In genomic region chr7:66995045-66995776, GRCh38 we compare ENCODE assay signal across 8 cellular contexts. TPM values are rescaled to one million over a fixed set of nuclear protein-coding genes. Genes with fewer than 3 reads are reported as not detected.
DNase-seq lines count a peak whose midpoint lies in the region; ATAC-seq and TF ChIP-seq lines count a peak whose summit lies in the region.
"Not testable (repeated sequence)": the region's sequence is repeated elsewhere in the genome, so short reads cannot be mapped to it uniquely, and the experiment has no call there.

Gene SBDS (minus strand): TSS chr7:66995586. CDS start chr7:66995417, 169 bp downstream.

- peak within 1 kb of the TSS; percentile 59 to 96 (median 79) for H3K4me3 ChIP-seq in spleen

- TF ChIP-seq POLR2A in GM18951 (IDR thresholded peaks at IDR 0.05; ENCODE audit: extremely low read depth, insufficient read depth, insufficient read length) (peak; percentile 88), spleen (IDR thresholded peaks at IDR 0.05) (peak; percentile 76 to 98 (median 94))

- DNase-seq in AG08396 (ENCODE audit: low spot score) (peak; percentile 77), NCI-H345 treated with DMSO at 0.1 percent for 48 hours (lab: John Stamatoyannopoulos, UW; ENCODE audit: unreplicated experiment) (peak; percentile 90), inferior parietal cortex (ENCODE audit: extremely low spot score) (peak; percentile 99), spleen (peak; percentile 97)
- peak; percentile 69 to 82 (median 80) for DNase-seq in activated CD4-positive, CD25-positive, alpha-beta regulatory T cell (lab: John Stamatoyannopoulos, UW)
- DNase-seq in central memory CD4-positive, alpha-beta T cell: peak; percentile 96

- ATAC-seq in HG03280 (IDR thresholded peaks at IDR 0.05; ENCODE audit: unreplicated experiment): peak; percentile 73

- peak in 1 of 11 experiments; percentile 5 for TF ChIP-seq CTCF in spleen (IDR thresholded peaks at IDR 0.05 in 8 of 11, conservative IDR thresholded peaks at IDR 0.05 in 3 of 11)

- H3K9me3 ChIP-seq in spleen: not testable (repeated sequence)

- H3K4me1 ChIP-seq in spleen: peaks cover 3 to 53% (median 33%) of the 10 kb centered on the region in 6 donors

- in situ Hi-C loops in GM18951 (cut with MboI; ENCODE audit: low sequenced_read_pairs, unreplicated experiment): not testable (repeated sequence)

- not testable (repeated sequence) for H3K27me3 ChIP-seq in spleen (replicated peaks in 1 of 7)

- intact Hi-C loops in spleen (cut with DNase I; ENCODE audit: low total_unique reads): not testable (repeated sequence)

- 0 to 1% (median 0%) methylated on average over 29 to 59 of the region's 59 CpGs for WGBS in spleen, 5 donors

- H3K36me3 ChIP-seq in spleen: peaks cover 0 to 55% (median 43%) of the 10 kb centered on the region in 6 donors

- peak within 1 kb of the TSS; percentile 96 to 99 (median 98) for H3K27ac ChIP-seq in spleen

RNA-seq across cellular contexts. Expression of gene SBDS, which starts in this region (rescaled TPM):
- total RNA-seq in spleen: 10 to 100 TPM; 44.9 to 63.8 (median 53.1) TPM
- 10 to 100 TPM; 36.9 to 58.5 (median 45.1) TPM for polyA plus RNA-seq in spleen

Comparison
In these comparisons a context has a peak if more than half of its experiments do, and no peak if none do; other contexts are left out.
1. Peak in every context shown above with its lines: DNase-seq, ATAC-seq, H3K4me3 ChIP-seq and H3K27ac ChIP-seq.